Comparison of ENCODE assay signal across 8 cellular contexts in the genomic region with DNA sequence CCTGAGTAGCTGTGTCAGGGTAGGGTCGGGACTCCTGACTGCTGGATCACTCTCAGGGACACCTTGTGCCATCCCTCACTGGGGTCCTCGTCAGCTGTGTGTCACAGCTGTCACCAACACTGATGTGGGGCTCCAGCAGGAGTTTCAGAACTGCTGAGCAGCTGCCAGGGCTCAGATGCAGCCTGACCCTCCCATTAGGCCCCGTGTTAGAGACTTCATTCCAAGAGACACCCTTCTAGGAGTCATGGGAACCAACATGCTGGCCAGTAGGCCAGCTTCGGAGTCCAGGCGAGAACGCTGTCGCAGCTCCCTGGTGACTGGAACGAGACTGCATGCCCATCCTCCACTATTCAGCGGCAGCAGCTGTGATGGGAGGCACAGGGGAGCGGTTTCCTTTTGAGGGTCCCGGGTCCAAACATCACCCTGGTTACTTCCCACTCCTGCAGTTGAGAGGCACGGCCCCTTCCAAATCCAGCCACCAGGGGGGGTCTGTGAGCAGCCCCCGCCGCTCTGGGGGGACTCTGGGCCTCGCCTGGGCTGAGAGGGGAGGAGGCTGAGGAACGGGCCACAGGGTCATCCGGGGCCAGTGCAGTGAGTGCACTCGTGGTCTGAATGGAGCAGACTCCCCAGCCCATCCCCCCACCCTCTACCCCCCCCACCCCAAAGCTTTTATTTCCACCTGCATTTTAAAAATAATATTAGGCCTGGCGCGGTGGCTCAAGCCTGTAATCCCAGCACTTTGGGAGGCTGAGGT. TPM values are rescaled to one million over a fixed set of nuclear protein-coding genes. Genes with fewer than 3 reads are reported as not detected.
DNase-seq lines count a peak whose midpoint lies in the region; ATAC-seq and TF ChIP-seq lines count a peak whose summit lies in the region.

No MANE protein-coding gene starts in this region.

- H3K4me3 ChIP-seq in OCI-LY1 (ENCODE audit: low read depth, low read length, poor library complexity, severe bottlenecking) (no peak overlapping the region), fibroblast of mammary gland (ENCODE audit: control insufficient read depth, low read depth, low read length) (no peak overlapping the region), upper lobe of left lung (no peak overlapping the region)

- no peak for ATAC-seq in activated T-cell treated with anti-CD3 and anti-CD28 coated beads, Interleukin-2, amount 50 U/mL, for 4 hours
- ATAC-seq in upper lobe of left lung (ENCODE audit: low FRiP score in 2 of 2) (peak; percentile 73 to 86), HG02759 (IDR thresholded peaks at IDR 0.05; ENCODE audit: unreplicated experiment) (no peak)

- no peak overlapping the region for H3K4me2 ChIP-seq in OCI-LY1 (ENCODE audit: low read length)

- DNase-seq in SIG-M5 treated with dmso at 0.1 percent for 504 hours (lab: John Stamatoyannopoulos, UW; ENCODE audit: unreplicated experiment), result peak; percentile 47
- DNase-seq in SIG-M5 (lab: John Stamatoyannopoulos, UW), result no peak
- peak; percentile 79 for DNase-seq in activated T-cell treated with anti-CD3 and anti-CD28 coated beads, Interleukin-2, amount 50 U/mL, for 4 hours
- DNase-seq in fibroblast of mammary gland (ENCODE audit: low read depth), result peak; percentile 33
- peak; percentile 12 for DNase-seq in occipital lobe (lab: John Stamatoyannopoulos, UW)
- peak; percentile 60 to 91 for DNase-seq in upper lobe of left lung

- no peaks in the 10 kb centered on the region for H3K27me3 Mint-ChIP-seq in activated T-cell treated with anti-CD3 and anti-CD28 coated beads, Interleukin-2, amount 50 U/mL, for 4 hours (ENCODE audit: low read depth)

- WGBS in upper lobe of left lung, 2 donors, result 34 to 37% methylated on average over 8 to 20 of the region's 20 CpGs

- H3K9me3 ChIP-seq in OCI-LY1 (ENCODE audit: low read length) (no peaks in the 10 kb centered on the region), upper lobe of left lung (no peaks in the 10 kb centered on the region)

- peak; percentile 75 for TF ChIP-seq CTCF in OCI-LY1 (IDR thresholded peaks at IDR 0.05; ENCODE audit: low read length)
- TF ChIP-seq CTCF in fibroblast of mammary gland (conservative IDR thresholded peaks at IDR 0.05; ENCODE audit: control insufficient read depth, insufficient read depth, low read depth, low read length), result peak; percentile 82
- peak; percentile 71 to 95 (median 84) for TF ChIP-seq CTCF in upper lobe of left lung (IDR thresholded peaks at IDR 0.05)

- H3K9ac ChIP-seq in OCI-LY1 (ENCODE audit: low read length), result no peak overlapping the region

- no peaks in the 10 kb centered on the region for H3K79me2 ChIP-seq in OCI-LY1 (ENCODE audit: insufficient read depth, low read length)

- no peak for TF ChIP-seq POLR2A in upper lobe of left lung (IDR thresholded peaks at IDR 0.05)

- peaks cover 88% of the 10 kb centered on the region for H3K4me1 Mint-ChIP-seq in activated T-cell treated with anti-CD3 and anti-CD28 coated beads, Interleukin-2, amount 50 U/mL, for 4 hours (ENCODE audit: low read depth)

- H3K27ac ChIP-seq in OCI-LY1 (ENCODE audit: low read depth, low read length, poor library complexity, severe bottlenecking) (no peak overlapping the region), upper lobe of left lung (no peak overlapping the region)

- TF ChIP-seq EP300 in upper lobe of left lung (IDR thresholded peaks at IDR 0.05), result no peak

- no peaks in the 10 kb centered on the region for H3K36me3 ChIP-seq in OCI-LY1 (ENCODE audit: insufficient read depth, low read length)
- no peaks in the 10 kb centered on the region for H3K36me3 ChIP-seq in upper lobe of left lung

- H3K9me2 ChIP-seq in OCI-LY1 (ENCODE audit: low read depth, low read length), result no peaks in the 10 kb centered on the region

- H3F3A ChIP-seq in OCI-LY1 (ENCODE audit: insufficient read depth, low read length), result no peaks in the 10 kb centered on the region

- peak overlapping the region; percentile 8 for H3K4me3 Mint-ChIP-seq in activated T-cell treated with anti-CD3 and anti-CD28 coated beads, Interleukin-2, amount 50 U/mL, for 4 hours

- H4K20me1 ChIP-seq in OCI-LY1 (ENCODE audit: insufficient read depth, low read length), result no peaks in the 10 kb centered on the region

- H3K4me1 ChIP-seq in OCI-LY1 (ENCODE audit: insufficient read depth, low read length, severe bottlenecking) (peaks cover 17% of the 10 kb centered on the region), upper lobe of left lung (peaks cover 0 to 12% (median 3%) of the 10 kb centered on the region in 4 donors)

- H3K27me3 ChIP-seq in OCI-LY1 (ENCODE audit: insufficient read depth, low read length), result 0 out of 2 replicates have a peak, but pooled peaks cover 8% of the 10 kb centered on the region
- H3K27me3 ChIP-seq in upper lobe of left lung, result no peaks in the 10 kb centered on the region

- no peak overlapping the region for H2AFZ ChIP-seq in OCI-LY1 (ENCODE audit: low read length)

- H3K36me3 Mint-ChIP-seq in activated T-cell treated with anti-CD3 and anti-CD28 coated beads, Interleukin-2, amount 50 U/mL, for 4 hours (ENCODE audit: insufficient read depth), result no peaks in the 10 kb centered on the region

- H3K9me3 Mint-ChIP-seq in activated T-cell treated with anti-CD3 and anti-CD28 coated beads, Interleukin-2, amount 50 U/mL, for 4 hours, result no peaks in the 10 kb centered on the region

RNA-seq across cellular contexts. Expression of a gene that starts 12.6 kb away (rescaled TPM):
- 10 to 100 TPM; 34.4 to 49.7 (median 37.3) TPM for total RNA-seq in activated T-cell treated with anti-CD3 and anti-CD28 coated beads, Interleukin-2, amount 50 U/mL, for 4 hours
- total RNA-seq in occipital lobe (not detected), upper lobe of left lung (1 to 10 TPM; 3.5 to 7.4 (median 5.8) TPM)

Comparison
In these comparisons a context has a peak if more than half of its experiments do, and no peak if none do; other contexts are left out.
1. ATAC-seq: peak in upper lobe of left lung (2 of 2); none in activated T-cell treated with anti-CD3 and anti-CD28 coated beads, Interleukin-2, amount 50 U/mL, for 4 hours (0 of 2) and HG02759 (single experiment).
2. RNA of a gene that starts 12.6 kb away (total RNA-seq): 34.4 to 49.7 TPM in activated T-cell treated with anti-CD3 and anti-CD28 coated beads, Interleukin-2, amount 50 U/mL, for 4 hours; 3.5 to 7.4 TPM in upper lobe of left lung and not detected in occipital lobe (single experiment); every median in the first group is over 4 times any median in the second.
3. Peak in every context shown above with its lines, with median percentiles within 50 percentile points of each other: CTCF ChIP-seq.